13 cellular contexts compared by ENCODE assay signal in the genomic region with DNA sequence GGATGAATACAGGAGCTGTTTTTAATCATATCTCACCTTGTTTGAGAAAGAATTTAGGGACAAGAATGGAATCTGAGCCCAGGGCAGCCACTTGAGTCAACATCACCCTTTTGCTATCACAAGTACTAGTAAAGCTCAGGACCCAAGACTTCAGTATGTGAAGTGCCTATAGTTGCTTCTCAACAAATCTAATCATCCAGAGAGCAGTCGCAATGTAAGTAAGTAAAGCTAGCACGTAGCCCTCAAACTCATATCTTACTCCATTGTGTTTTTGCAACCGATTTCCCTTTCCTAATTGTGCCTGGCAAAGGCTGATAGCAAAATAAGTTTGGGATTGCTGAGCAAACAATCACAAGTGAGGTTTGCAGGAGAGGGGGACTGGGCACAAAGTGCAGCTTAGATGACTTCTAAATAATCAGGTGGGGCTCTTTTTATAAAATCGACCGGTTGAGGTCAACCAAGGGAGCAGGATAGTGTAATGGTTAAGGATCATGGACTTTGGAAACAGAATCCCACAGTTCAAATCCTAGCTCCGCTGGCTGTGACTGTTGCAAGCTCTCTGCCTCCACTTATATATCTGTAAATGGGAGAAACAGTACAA. TPM values are rescaled to one million over a fixed set of nuclear protein-coding genes. Genes with fewer than 3 reads are reported as not detected.
DNase-seq lines count a peak whose midpoint lies in the region; TF ChIP-seq lines count a peak whose summit lies in the region.
"Had no signal": no experiment of that assay in that cellular context is flagged by ENCODE, and none has a peak within 500 bp of the region (broad histone marks: within the 10 kb centered on the region; RNA-seq: fewer than 3 reads in every experiment).

No MANE protein-coding gene starts in this region.

- H3K27ac ChIP-seq in MM.1S (ENCODE audit: low read length): no peak overlapping the region
- H3K27ac ChIP-seq in esophagus muscularis mucosa (replicated peaks in 1 of 4): peak overlapping the region; percentile 73 to 79 (median 76)
- no peak overlapping the region for H3K27ac ChIP-seq in Karpas-422 (ENCODE audit: low read length)

- H3F3A ChIP-seq in MM.1S (ENCODE audit: insufficient read depth, low read length): no peaks in the 10 kb centered on the region

- H3K36me3 ChIP-seq in MM.1S (replicated peaks; ENCODE audit: insufficient read depth, low read length) (no peaks in the 10 kb centered on the region), esophagus muscularis mucosa (no peaks in the 10 kb centered on the region), Karpas-422 (ENCODE audit: insufficient read depth, low read length) (no peaks in the 10 kb centered on the region)

- H2AFZ ChIP-seq in MM.1S (ENCODE audit: low read length) (peak overlapping the region; percentile 77; the same call in 1 of the 2 replicates), Karpas-422 (ENCODE audit: low read length) (no peak overlapping the region)

- H3K4me1 ChIP-seq in MM.1S (ENCODE audit: low read length) (peaks cover 19% of the 10 kb centered on the region), esophagus muscularis mucosa (peaks cover 9 to 19% (median 18%) of the 10 kb centered on the region in 4 donors), Karpas-422 (ENCODE audit: low read length) (peaks cover 12% of the 10 kb centered on the region)

- H3K27me3 Mint-ChIP-seq in progenitor cell of endocrine pancreas: no peaks in the 10 kb centered on the region
- peaks cover 34% of the 10 kb centered on the region for H3K27me3 Mint-ChIP-seq in activated T-helper 2 cell treated with anti-CD3 and anti-CD28 coated beads, Interferon-gamma antibody, Interleukin-2, Interleukin-4, amounts not matched to agents 10 μg/mL and 5 μg/mL and 100 μg/mL, durations not matched to agents 14 hours and 24 hours and 36 hours (ENCODE audit: low read depth)

- no peak for TF ChIP-seq CTCF in MM.1S (IDR thresholded peaks at IDR 0.05; ENCODE audit: low read length)
- TF ChIP-seq CTCF in esophagus muscularis mucosa (IDR thresholded peaks at IDR 0.05): no peak
- TF ChIP-seq CTCF in progenitor cell of endocrine pancreas (IDR thresholded peaks at IDR 0.05; ENCODE audit: unreplicated experiment): no peak

- TF ChIP-seq POLR2A in esophagus muscularis mucosa (IDR thresholded peaks at IDR 0.05; ENCODE audit: low read depth): no peak

- no peaks in the 10 kb centered on the region for H3K9me3 Mint-ChIP-seq in progenitor cell of endocrine pancreas (ENCODE audit: low read depth)
- H3K9me3 Mint-ChIP-seq in activated T-helper 2 cell treated with anti-CD3 and anti-CD28 coated beads, Interferon-gamma antibody, Interleukin-2, Interleukin-4, amounts not matched to agents 10 μg/mL and 5 μg/mL and 100 μg/mL, durations not matched to agents 14 hours and 24 hours and 36 hours: no peaks in the 10 kb centered on the region

- no peak for TF ChIP-seq EP300 in esophagus muscularis mucosa (IDR thresholded peaks at IDR 0.05)

- peak; percentile 27 for DNase-seq in NCI-H510A treated with DMSO at 0.1 percent for 48 hours (lab: John Stamatoyannopoulos, UW)
- no peak for DNase-seq in NCI-H510A (lab: John Stamatoyannopoulos, UW)
- DNase-seq in MM.1S: no peak
- DNase-seq in esophagus muscularis mucosa (ENCODE audit: extremely low spot score): peak; percentile 75
- DNase-seq in progenitor cell of endocrine pancreas (ENCODE audit: low spot score, unreplicated experiment): no peak
- no peak for DNase-seq in activated T-helper 2 cell treated with anti-CD3 and anti-CD28 coated beads, Interferon-gamma antibody, Interleukin-2, Interleukin-4, amounts not matched to agents 10 μg/mL and 5 μg/mL and 100 μg/mL, durations not matched to agents 14 hours and 24 hours and 36 hours (ENCODE audit: low spot score)
- no peak for DNase-seq in Karpas-422
- DNase-seq in NAMALWA (ENCODE audit: low spot score): no peak
- DNase-seq: 8988T; central memory CD4-positive, alpha-beta T cell; midbrain; SHP77 treated with DMSO at 0.1 percent for 48 hours had no signal

- H3K4me1 Mint-ChIP-seq in progenitor cell of endocrine pancreas (ENCODE audit: low read depth): peaks cover 27% of the 10 kb centered on the region
- H3K4me1 Mint-ChIP-seq in activated T-helper 2 cell treated with anti-CD3 and anti-CD28 coated beads, Interferon-gamma antibody, Interleukin-2, Interleukin-4, amounts not matched to agents 10 μg/mL and 5 μg/mL and 100 μg/mL, durations not matched to agents 14 hours and 24 hours and 36 hours (ENCODE audit: low read depth): peaks cover 16% of the 10 kb centered on the region

- H3K9me2 ChIP-seq in MM.1S (replicated peaks; ENCODE audit: insufficient read depth, low read length): no peaks in the 10 kb centered on the region
- H3K9me2 ChIP-seq in Karpas-422 (replicated peaks; ENCODE audit: insufficient read depth, low read length): no peaks in the 10 kb centered on the region

- no peak overlapping the region for H3K4me3 Mint-ChIP-seq in progenitor cell of endocrine pancreas (ENCODE audit: low read depth)
- no peak overlapping the region for H3K4me3 Mint-ChIP-seq in activated T-helper 2 cell treated with anti-CD3 and anti-CD28 coated beads, Interferon-gamma antibody, Interleukin-2, Interleukin-4, amounts not matched to agents 10 μg/mL and 5 μg/mL and 100 μg/mL, durations not matched to agents 14 hours and 24 hours and 36 hours (ENCODE audit: low read depth)

- H4K20me1 ChIP-seq in MM.1S (ENCODE audit: insufficient read depth, low read length): no peaks in the 10 kb centered on the region
- no peaks in the 10 kb centered on the region for H4K20me1 ChIP-seq in Karpas-422 (ENCODE audit: insufficient read depth, low read depth, low read length)

- H3K27ac Mint-ChIP-seq in progenitor cell of endocrine pancreas: peak overlapping the region; percentile 11
- no peak overlapping the region for H3K27ac Mint-ChIP-seq in activated T-helper 2 cell treated with anti-CD3 and anti-CD28 coated beads, Interferon-gamma antibody, Interleukin-2, Interleukin-4, amounts not matched to agents 10 μg/mL and 5 μg/mL and 100 μg/mL, durations not matched to agents 14 hours and 24 hours and 36 hours

- H3K4me3 ChIP-seq in MM.1S (ENCODE audit: low read length) (no peak overlapping the region), esophagus muscularis mucosa (peak overlapping the region in 1 of 4 donors; percentile 44), Karpas-422 (ENCODE audit: low read length) (no peak overlapping the region)

- H3K79me2 ChIP-seq in MM.1S (ENCODE audit: low read length): no peaks in the 10 kb centered on the region
- no peaks in the 10 kb centered on the region for H3K79me2 ChIP-seq in Karpas-422 (ENCODE audit: low read length)

- H3K4me2 ChIP-seq in MM.1S (ENCODE audit: low read depth, low read length) (no peak overlapping the region), Karpas-422 (ENCODE audit: low read depth, low read length, poor library complexity, severe bottlenecking) (no peak overlapping the region)

- H3K9me3 ChIP-seq in MM.1S (replicated peaks; ENCODE audit: insufficient read depth, low read length) (no peaks in the 10 kb centered on the region), esophagus muscularis mucosa (no peaks in the 10 kb centered on the region), Karpas-422 (ENCODE audit: low read length) (no peaks in the 10 kb centered on the region)

- H3K9ac ChIP-seq in MM.1S (ENCODE audit: low read length) (no peak overlapping the region), Karpas-422 (ENCODE audit: low read length) (no peak overlapping the region)

- no peaks in the 10 kb centered on the region for H3K36me3 Mint-ChIP-seq in progenitor cell of endocrine pancreas (ENCODE audit: insufficient read depth)
- no peaks in the 10 kb centered on the region for H3K36me3 Mint-ChIP-seq in activated T-helper 2 cell treated with anti-CD3 and anti-CD28 coated beads, Interferon-gamma antibody, Interleukin-2, Interleukin-4, amounts not matched to agents 10 μg/mL and 5 μg/mL and 100 μg/mL, durations not matched to agents 14 hours and 24 hours and 36 hours (ENCODE audit: low read depth)

- intact Hi-C loops in esophagus muscularis mucosa (cut with DNase I): loop anchor here (5.0 kb wide), 1 partner anchor 104 kb away; no protein-coding TSS in a partner anchor
- intact Hi-C loops in activated T-helper 2 cell treated with anti-CD3 and anti-CD28 coated beads, Interferon-gamma antibody, Interleukin-2, Interleukin-4, amounts not matched to agents 10 μg/mL and 5 μg/mL and 100 μg/mL, durations not matched to agents 14 hours and 24 hours and 36 hours (cut with micrococcal nuclease): no loop called here

- H3K27me3 ChIP-seq in MM.1S (replicated peaks; ENCODE audit: insufficient read depth, low read length): no peaks in the 10 kb centered on the region
- H3K27me3 ChIP-seq in esophagus muscularis mucosa: no peaks in the 10 kb centered on the region
- H3K27me3 ChIP-seq in Karpas-422 (ENCODE audit: low read length): no peaks in the 10 kb centered on the region

- 88% methylated on average over 6 of the region's 6 CpGs for WGBS in esophagus muscularis mucosa

RNA-seq across cellular contexts. Expression of a gene that starts 13.0 kb away (rescaled TPM):
- total RNA-seq in esophagus muscularis mucosa: 10 to 100 TPM; 26.7 to 34.4 (median 31.0) TPM
- total RNA-seq in progenitor cell of endocrine pancreas: 41.0 and 43.9 TPM in 2 replicates
- total RNA-seq in activated T-helper 2 cell treated with anti-CD3 and anti-CD28 coated beads, Interferon-gamma antibody, Interleukin-2, Interleukin-4, amounts not matched to agents 10 μg/mL and 5 μg/mL and 100 μg/mL, durations not matched to agents 14 hours and 24 hours and 36 hours: 28.5 and 28.9 TPM in 2 replicates
- 8.2 and 25.9 TPM in 2 replicates for total RNA-seq in Karpas-422 (2014; rRNA removed; shearing (Covaris generic); ENCODE audit: low replicate concordance)

RNA-seq across cellular contexts. Expression of a gene that starts 17.7 kb away (rescaled TPM):
- total RNA-seq in esophagus muscularis mucosa: under 1 TPM; 0.42 to 0.75 (median 0.60) TPM
- total RNA-seq in progenitor cell of endocrine pancreas: not detected in 2 replicates
- not detected in 2 replicates for total RNA-seq in activated T-helper 2 cell treated with anti-CD3 and anti-CD28 coated beads, Interferon-gamma antibody, Interleukin-2, Interleukin-4, amounts not matched to agents 10 μg/mL and 5 μg/mL and 100 μg/mL, durations not matched to agents 14 hours and 24 hours and 36 hours
- not detected in 2 replicates for total RNA-seq in Karpas-422 (2014; rRNA removed; shearing (Covaris generic); ENCODE audit: low replicate concordance)
- total RNA-seq: activated CD8-positive, alpha-beta memory T cell treated with anti-CD3 and anti-CD28 coated beads for 36 hours had no signal

Comparison
In these comparisons a context has a peak if more than half of its experiments do, and no peak if none do; other contexts are left out.
1. DNase-seq: peak in NCI-H510A treated with DMSO at 0.1 percent for 48 hours (single experiment) and esophagus muscularis mucosa (single experiment); none in NCI-H510A (single experiment), MM.1S (single experiment), progenitor cell of endocrine pancreas (single experiment), activated T-helper 2 cell treated with anti-CD3 and anti-CD28 coated beads, Interferon-gamma antibody, Interleukin-2, Interleukin-4, amounts not matched to agents 10 μg/mL and 5 μg/mL and 100 μg/mL, durations not matched to agents 14 hours and 24 hours and 36 hours (single experiment), Karpas-422 (single experiment) and NAMALWA (single experiment).
2. H3K27ac ChIP-seq: peak in esophagus muscularis mucosa (4 of 4); none in MM.1S (single experiment) and Karpas-422 (single experiment).